In the genomic region with DNA sequence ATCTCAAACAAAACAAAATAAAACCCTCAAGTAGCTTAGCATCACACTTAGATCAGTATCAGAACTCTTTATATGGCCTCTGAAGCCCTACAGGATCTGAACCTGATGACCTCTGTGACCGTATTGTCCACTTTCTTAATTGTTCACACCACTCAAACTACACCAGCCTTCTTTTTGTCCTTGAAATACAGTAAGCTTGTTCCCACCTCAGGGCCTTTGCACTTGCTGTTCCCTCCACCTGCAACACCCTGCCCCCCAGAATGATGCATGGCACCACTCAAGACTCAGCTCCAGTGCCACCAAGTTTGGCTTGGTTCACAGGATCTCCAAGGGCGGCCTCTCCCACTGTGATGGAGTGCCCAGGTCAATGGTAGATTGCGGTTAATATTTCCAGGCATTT, we compare ENCODE assay signal across 36 cellular contexts. TPM values are rescaled to one million over a fixed set of nuclear protein-coding genes. Genes with fewer than 3 reads are reported as not detected.
"Had no signal": no experiment of that assay in that cellular context is flagged by ENCODE, and none has a peak within 500 bp of the region (broad histone marks: within the 10 kb centered on the region; RNA-seq: fewer than 3 reads in every experiment).

No MANE protein-coding gene starts in this region.

- DNase-seq: Karpas-422, Kasumi-1, MG63, MM.1S, MV-4-11, NCI-H1048, NCI-H1092, NCI-H1092 treated with DMSO at 0.1 percent for 48 hours, NCI-H1105, NCI-H1105 treated with DMSO at 0.1 percent for 48 hours, NCI-H1417, NCI-H1417 treated with DMSO at 0.1 percent for 48 hours, NCI-H1436, NCI-H1436 treated with DMSO at 0.1 percent for 48 hours, NCI-H146, NCI-H1694, NCI-H1694 treated with DMSO at 0.1 percent for 48 hours, NCI-H187 treated with DMSO at 0.1 percent for 48 hours, NCI-H1930, NCI-H2029, NCI-H2029 treated with DMSO at 0.1 percent for 48 hours, NCI-H2081, NCI-H2081 treated with DMSO at 0.1 percent for 48 hours, NCI-H2107, NCI-H2171, NCI-H2171 treated with DMSO at 0.1 percent for 48 hours, NCI-H2227 treated with DMSO at 0.1 percent for 48 hours, NCI-H226, NCI-H345, NCI-H446, NCI-H446 treated with DMSO at 0.1 percent for 48 hours, NCI-H510A, NCI-H510A treated with DMSO at 0.1 percent for 48 hours, NCI-H524 had no signal

- H3K27me3 ChIP-seq: MG63 had no signal

- H3K4me3 ChIP-seq: MG63 had no signal

- H3K36me3 ChIP-seq: MG63 had no signal

- H3K9me3 ChIP-seq: MG63 had no signal

RNA-seq across cellular contexts. Expression of gene CPNE5, which starts 25.7 kb away (rescaled TPM):
- total RNA-seq: LHCN-M2, MCF 10A had no signal
